Comparison of ENCODE assay signal across 9 cellular contexts in genomic region chr9:1005043-1005667, GRCh38. TPM values are rescaled to one million over a fixed set of nuclear protein-coding genes. Genes with fewer than 3 reads are reported as not detected.
DNase-seq lines count a peak whose midpoint lies in the region; ATAC-seq and TF ChIP-seq lines count a peak whose summit lies in the region.
"Had no signal": no experiment of that assay in that cellular context is flagged by ENCODE, and none has a peak within 500 bp of the region (broad histone marks: within the 10 kb centered on the region; RNA-seq: fewer than 3 reads in every experiment).

No MANE protein-coding gene starts in this region.

- peak; percentile 37 for DNase-seq in COR-L47 (lab: John Stamatoyannopoulos, UW)
- peak; percentile 54 for DNase-seq in HT1080 (ENCODE audit: low read depth)
- peak; percentile 55 to 85 for DNase-seq in SJCRH30
- DNase-seq in esophagus muscularis mucosa (ENCODE audit: extremely low spot score) = no peak
- DNase-seq in neural crest cell (ENCODE audit: low read depth, low spot score) = peak; percentile 18
- no peak for DNase-seq in T1000 (lab: John Stamatoyannopoulos, UW)

- peaks cover 21% of the 10 kb centered on the region for H3K4me1 ChIP-seq in SJCRH30
- H3K4me1 ChIP-seq in esophagus muscularis mucosa = peaks cover 0 to 5% (median 4%) of the 10 kb centered on the region in 4 donors

- intact Hi-C loops in esophagus muscularis mucosa (cut with DNase I) = loop anchor here (10.0 kb wide), 1 partner anchor 240 kb away; no protein-coding TSS in a partner anchor

- peaks cover 36% of the 10 kb centered on the region for H3K27me3 Mint-ChIP-seq in neural crest cell (ENCODE audit: low read depth)

- H3K9me3 ChIP-seq in SJCRH30 (replicated peaks) (no peaks in the 10 kb centered on the region), esophagus muscularis mucosa (no peaks in the 10 kb centered on the region)

- H3K27ac Mint-ChIP-seq in neural crest cell (ENCODE audit: unreplicated experiment) = no peak overlapping the region

- no peak for TF ChIP-seq POLR2A in esophagus muscularis mucosa (IDR thresholded peaks at IDR 0.05; ENCODE audit: low read depth)

- H3K36me3 ChIP-seq in SJCRH30 = no peaks in the 10 kb centered on the region
- H3K36me3 ChIP-seq in esophagus muscularis mucosa = no peaks in the 10 kb centered on the region

- peak; percentile 26 to 34 (median 33) for TF ChIP-seq CTCF in esophagus muscularis mucosa (IDR thresholded peaks at IDR 0.05)
- peak; percentile 68 for TF ChIP-seq CTCF in neural crest cell (conservative IDR thresholded peaks at IDR 0.05)

- ATAC-seq in GM18861 (IDR thresholded peaks at IDR 0.05; ENCODE audit: unreplicated experiment) = peak; percentile 71
- ATAC-seq in HG03039 (IDR thresholded peaks at IDR 0.05; ENCODE audit: unreplicated experiment) = no peak

- no peak overlapping the region for H3K4me3 Mint-ChIP-seq in neural crest cell
- H3K4me3 Mint-ChIP-seq: natural killer cell treated with Interleukin-12 subunit alpha and Interleukin-12 subunit beta and Interleukin-15 and Interleukin-18, amount 100 ng/mL, for 72 hours had no signal

- H3K36me3 Mint-ChIP-seq in neural crest cell (ENCODE audit: low read depth) = no peaks in the 10 kb centered on the region
- H3K36me3 Mint-ChIP-seq: natural killer cell treated with Interleukin-12 subunit alpha and Interleukin-12 subunit beta and Interleukin-15 and Interleukin-18, amount 100 ng/mL, for 72 hours had no signal

- TF ChIP-seq EP300 in esophagus muscularis mucosa (IDR thresholded peaks at IDR 0.05) = no peak

- peaks cover 3% of the 10 kb centered on the region for H3K4me1 Mint-ChIP-seq in neural crest cell

- no peaks in the 10 kb centered on the region for H3K9me3 Mint-ChIP-seq in neural crest cell
- H3K9me3 Mint-ChIP-seq: natural killer cell treated with Interleukin-12 subunit alpha and Interleukin-12 subunit beta and Interleukin-15 and Interleukin-18, amount 100 ng/mL, for 72 hours had no signal

- H3K27ac ChIP-seq in SJCRH30 = no peak overlapping the region
- no peak overlapping the region for H3K27ac ChIP-seq in esophagus muscularis mucosa (replicated peaks in 1 of 4)

- no peak overlapping the region for H3K4me3 ChIP-seq in SJCRH30
- H3K4me3 ChIP-seq in esophagus muscularis mucosa = no peak overlapping the region

- H3K27me3 ChIP-seq in SJCRH30 = no peaks in the 10 kb centered on the region
- H3K27me3 ChIP-seq in esophagus muscularis mucosa = peaks cover 0 to 54% (median 0%) of the 10 kb centered on the region in 4 donors

- 53% methylated on average over 10 of the region's 10 CpGs for WGBS in esophagus muscularis mucosa

RNA-seq across cellular contexts. Expression of gene DMRT3, which starts 28.7 kb away (rescaled TPM):
- not detected in 2 replicates for total RNA-seq in HT1080 (2014; rRNA removed; shearing (Covaris generic))
- not detected in 2 replicates for polyA plus RNA-seq in HT1080 (2015; cell fraction: cytosol; rRNA removed)
- not detected in 2 replicates for polyA plus RNA-seq in HT1080 (2015; cell fraction: nucleus; rRNA removed)
- not detected in 2 replicates for total RNA-seq in SJCRH30 (2014; rRNA removed; shearing (Covaris generic))
- total RNA-seq in esophagus muscularis mucosa = not detected
- total RNA-seq in neural crest cell = not detected in 2 replicates
- total RNA-seq: natural killer cell treated with Interleukin-12 subunit alpha and Interleukin-12 subunit beta and Interleukin-15 and Interleukin-18, amount 100 ng/mL, for 72 hours had no signal

RNA-seq across cellular contexts. Expression of gene DMRT2, which starts 45.0 kb away (rescaled TPM):
- total RNA-seq in HT1080 (2014; rRNA removed; shearing (Covaris generic)) = not detected in 2 replicates
- not detected in 2 replicates for polyA plus RNA-seq in HT1080 (2015; cell fraction: cytosol; rRNA removed)
- not detected in 2 replicates for polyA plus RNA-seq in HT1080 (2015; cell fraction: nucleus; rRNA removed)
- total RNA-seq in SJCRH30 (2014; rRNA removed; shearing (Covaris generic)) = 28.6 and 33.1 TPM in 2 replicates
- total RNA-seq in esophagus muscularis mucosa = under 1 TPM; 0.33 to 0.80 (median 0.50) TPM
- 0.49 and 0.55 TPM in 2 replicates for total RNA-seq in neural crest cell
- total RNA-seq: natural killer cell treated with Interleukin-12 subunit alpha and Interleukin-12 subunit beta and Interleukin-15 and Interleukin-18, amount 100 ng/mL, for 72 hours had no signal

Comparison
In these comparisons a context has a peak if more than half of its experiments do, and no peak if none do; other contexts are left out.
1. DNase-seq: peak in COR-L47 (single experiment), HT1080 (single experiment), SJCRH30 (2 of 2) and neural crest cell (single experiment); none in esophagus muscularis mucosa (single experiment) and T1000 (single experiment).
2. RNA of gene DMRT2, which starts 45.0 kb away (total RNA-seq): 28.6 to 33.1 TPM in SJCRH30; 0.33 to 0.80 TPM in esophagus muscularis mucosa, 0.49 to 0.55 TPM in neural crest cell and not detected in HT1080; every median in the first group is over 10 times any median in the second.